ENCODE assay signal across 8 cellular contexts in genomic region chr1:231419738-231420298, GRCh38. TPM values are rescaled to one million over a fixed set of nuclear protein-coding genes. Genes with fewer than 3 reads are reported as not detected.
A peak's percentile ranks its signal among the peaks of the same experiment; 100 is the strongest.
DNase-seq lines count a peak whose midpoint lies in the region; ATAC-seq and TF ChIP-seq lines count a peak whose summit lies in the region.

No MANE protein-coding gene starts in this region.

- no peaks in the 10 kb centered on the region for H3K9me3 ChIP-seq in thyroid gland

- H3K27ac Mint-ChIP-seq in activated CD4-positive, alpha-beta T cell treated with anti-CD3 and anti-CD28 coated beads, Interleukin-2, amount 10 ng/mL, durations not matched to agents 7 days and 5 days = peak overlapping the region; percentile 93
- H3K27ac Mint-ChIP-seq in activated naive CD4-positive, alpha-beta T cell treated with anti-CD3 and anti-CD28 coated beads, Interleukin-2, amount 50 U/mL, for 72 hours = peak overlapping the region; percentile 34 to 71

- 18 to 21% methylated on average over 8 of the region's 8 CpGs for WGBS in thyroid gland, 2 donors

- no peak for TF ChIP-seq CTCF in kidney epithelial cell (IDR thresholded peaks at IDR 0.05; ENCODE audit: insufficient read depth, low read length, poor library complexity, severe bottlenecking)
- TF ChIP-seq CTCF in thyroid gland (IDR thresholded peaks at IDR 0.05) = no peak

- no peak for DNase-seq in activated CD4-positive, alpha-beta T cell treated with anti-CD3 and anti-CD28 coated beads, Interleukin-2, amount 10 ng/mL, durations not matched to agents 7 days and 5 days
- no peak for DNase-seq in activated CD4-positive, alpha-beta T cell treated with anti-CD3 and anti-CD28 coated beads for 1 hour
- DNase-seq in activated naive CD4-positive, alpha-beta T cell treated with anti-CD3 and anti-CD28 coated beads, Interleukin-2, amount 50 U/mL, for 72 hours (ENCODE audit: low spot score in 2 of 2) = no peak
- no peak for DNase-seq in kidney epithelial cell (ENCODE audit: low read depth)
- no peak for DNase-seq in thyroid gland
- no peak for DNase-seq in NCI-H2029 treated with DMSO at 0.1 percent for 48 hours (lab: John Stamatoyannopoulos, UW)

- no peaks in the 10 kb centered on the region for H3K9me3 Mint-ChIP-seq in activated CD4-positive, alpha-beta T cell treated with anti-CD3 and anti-CD28 coated beads, Interleukin-2, amount 10 ng/mL, durations not matched to agents 7 days and 5 days
- no peaks in the 10 kb centered on the region for H3K9me3 Mint-ChIP-seq in activated naive CD4-positive, alpha-beta T cell treated with anti-CD3 and anti-CD28 coated beads, Interleukin-2, amount 50 U/mL, for 72 hours

- peak overlapping the region in 1 of 3 donors; percentile 96 for H3K27ac ChIP-seq in thyroid gland

- intact Hi-C loops in thyroid gland (cut with DNase I) = no loop called here

- H3K4me3 ChIP-seq in kidney epithelial cell (ENCODE audit: low read depth, low read length) (peak overlapping the region; percentile 91), thyroid gland (replicated peaks in 1 of 3) (peak overlapping the region; percentile 54 to 87 (median 84))

- H3K36me3 Mint-ChIP-seq in activated CD4-positive, alpha-beta T cell treated with anti-CD3 and anti-CD28 coated beads, Interleukin-2, amount 10 ng/mL, durations not matched to agents 7 days and 5 days (ENCODE audit: low read depth) = peaks cover 39% of the 10 kb centered on the region
- H3K36me3 Mint-ChIP-seq in activated naive CD4-positive, alpha-beta T cell treated with anti-CD3 and anti-CD28 coated beads, Interleukin-2, amount 50 U/mL, for 72 hours = peaks cover 16 to 30% of the 10 kb centered on the region in 2 donors

- no peak for TF ChIP-seq POLR2A in thyroid gland (IDR thresholded peaks at IDR 0.05)

- H3K36me3 ChIP-seq in kidney epithelial cell (ENCODE audit: control insufficient read depth, insufficient read depth, low read length) (no peaks in the 10 kb centered on the region), thyroid gland (no peaks in the 10 kb centered on the region)

- no peaks in the 10 kb centered on the region for H3K27me3 Mint-ChIP-seq in activated CD4-positive, alpha-beta T cell treated with anti-CD3 and anti-CD28 coated beads, Interleukin-2, amount 10 ng/mL, durations not matched to agents 7 days and 5 days

- H3K27me3 ChIP-seq in kidney epithelial cell (ENCODE audit: control insufficient read depth, insufficient read depth, low read length) (no peaks in the 10 kb centered on the region), thyroid gland (no peaks in the 10 kb centered on the region)

- no peak for ATAC-seq in activated naive CD4-positive, alpha-beta T cell treated with anti-CD3 and anti-CD28 coated beads, Interleukin-2, amount 50 U/mL, for 72 hours
- ATAC-seq in esophagus mucosa = no peak
- no peak for ATAC-seq in GM21737 (IDR thresholded peaks at IDR 0.05; ENCODE audit: unreplicated experiment)

- H3K4me3 Mint-ChIP-seq in activated CD4-positive, alpha-beta T cell treated with anti-CD3 and anti-CD28 coated beads, Interleukin-2, amount 10 ng/mL, durations not matched to agents 7 days and 5 days = peak overlapping the region; percentile 82

- CTCF ChIA-PET in activated CD4-positive, alpha-beta T cell treated with anti-CD3 and anti-CD28 coated beads, Interleukin-2, amount 10 ng/mL, durations not matched to agents 7 days and 5 days (lab: Charles Lee) = interaction anchor here (1.3 kb wide), 1 partner anchor 104 kb away, joined by 3 read pairs; no protein-coding TSS in a partner anchor

- POLR2A ChIA-PET in activated CD4-positive, alpha-beta T cell treated with anti-CD3 and anti-CD28 coated beads, Interleukin-2, amount 10 ng/mL, durations not matched to agents 7 days and 5 days (lab: Charles Lee) = no interaction called here

- H3K4me1 Mint-ChIP-seq in activated CD4-positive, alpha-beta T cell treated with anti-CD3 and anti-CD28 coated beads, Interleukin-2, amount 10 ng/mL, durations not matched to agents 7 days and 5 days = peaks cover 45% of the 10 kb centered on the region

- peaks cover 21 to 27% of the 10 kb centered on the region in 2 donors for H3K4me1 ChIP-seq in thyroid gland

RNA-seq across cellular contexts. Expression of gene EGLN1, which starts 2.3 kb away (rescaled TPM):
- total RNA-seq in activated CD4-positive, alpha-beta T cell treated with anti-CD3 and anti-CD28 coated beads, Interleukin-2, amount 10 ng/mL, durations not matched to agents 7 days and 5 days = 10 to 100 TPM; 29.3 to 39.7 TPM
- 10 to 100 TPM in 1 of 2 donors, 1 to 10 TPM in 1; 3.8 to 36.1 TPM for total RNA-seq in activated naive CD4-positive, alpha-beta T cell treated with anti-CD3 and anti-CD28 coated beads, Interleukin-2, amount 50 U/mL, for 72 hours
- total RNA-seq in kidney epithelial cell (23.6 and 29.2 TPM in 2 replicates), thyroid gland (10 to 100 TPM; 36.6 to 48.5 (median 42.2) TPM), esophagus mucosa (16.7 TPM)
